8 cellular contexts compared by ENCODE assay signal in the genomic region with DNA sequence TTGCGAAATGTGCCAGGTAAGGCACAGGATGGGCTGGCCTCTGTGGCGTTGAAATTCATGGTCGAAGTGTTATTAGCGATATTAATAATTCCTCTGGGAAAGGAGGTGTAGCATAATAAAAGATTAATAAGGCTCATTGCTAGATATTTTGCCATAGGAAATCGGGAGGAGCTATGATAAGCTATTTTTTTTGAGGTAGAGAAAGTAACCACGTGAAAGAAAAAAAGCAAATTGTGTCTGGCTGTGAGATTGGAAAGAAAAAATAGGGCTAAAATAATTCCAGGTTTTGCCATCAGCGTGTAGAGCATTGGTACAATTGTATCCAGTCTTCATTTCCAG. TPM values are rescaled to one million over a fixed set of nuclear protein-coding genes. Genes with fewer than 3 reads are reported as not detected.
DNase-seq lines count a peak whose midpoint lies in the region; ATAC-seq and TF ChIP-seq lines count a peak whose summit lies in the region.

No MANE protein-coding gene starts in this region.

- H3K4me3 Mint-ChIP-seq in activated T-cell treated with anti-CD3 and anti-CD28 coated beads, Interleukin-2, amount 50 U/mL, for 24 hours, result peak overlapping the region; percentile 81

- H3K36me3 Mint-ChIP-seq in activated T-cell treated with anti-CD3 and anti-CD28 coated beads, Interleukin-2, amount 50 U/mL, for 24 hours (ENCODE audit: low read depth), result no peaks in the 10 kb centered on the region

- DNase-seq in activated T-cell treated with anti-CD3 and anti-CD28 coated beads, Interleukin-2, amount 50 U/mL, for 24 hours, result no peak
- no peak for DNase-seq in activated T-cell treated with anti-CD3 and anti-CD28 coated beads, Interleukin-2, amount 50 U/mL, for 1 hour
- DNase-seq in body of pancreas (no peak), lower lobe of right lung (no peak), thyroid gland (no peak), hippocampal formation (lab: John Stamatoyannopoulos, UW) (no peak), NCI-H1694 treated with DMSO at 0.1 percent for 48 hours (lab: John Stamatoyannopoulos, UW) (no peak), HuH-7.5 (ENCODE audit: low spot score) (no peak)

- TF ChIP-seq CTCF in body of pancreas (IDR thresholded peaks at IDR 0.05) (no peak), lower lobe of right lung (IDR thresholded peaks at IDR 0.05) (no peak), thyroid gland (IDR thresholded peaks at IDR 0.05) (no peak)

- H3K4me1 Mint-ChIP-seq in activated T-cell treated with anti-CD3 and anti-CD28 coated beads, Interleukin-2, amount 50 U/mL, for 24 hours (ENCODE audit: low read depth), result peaks cover 29% of the 10 kb centered on the region

- H3K9me3 ChIP-seq in body of pancreas (no peaks in the 10 kb centered on the region), lower lobe of right lung (no peaks in the 10 kb centered on the region), thyroid gland (no peaks in the 10 kb centered on the region)

- H3K9me3 Mint-ChIP-seq in activated T-cell treated with anti-CD3 and anti-CD28 coated beads, Interleukin-2, amount 50 U/mL, for 24 hours, result no peaks in the 10 kb centered on the region

- H3K36me3 ChIP-seq in body of pancreas (replicated peaks in 1 of 2; ENCODE audit: insufficient read depth in 1 of 2, low read depth in 2 of 2), result no peaks in the 10 kb centered on the region
- no peaks in the 10 kb centered on the region for H3K36me3 ChIP-seq in lower lobe of right lung
- H3K36me3 ChIP-seq in thyroid gland, result no peaks in the 10 kb centered on the region

- H3K4me3 ChIP-seq in body of pancreas, result peak overlapping the region in 1 of 2 donors; percentile 80
- peak overlapping the region; percentile 88 for H3K4me3 ChIP-seq in lower lobe of right lung
- peak overlapping the region in 2 of 3 donors; percentile 78 to 80 for H3K4me3 ChIP-seq in thyroid gland (replicated peaks in 1 of 3)

- no peaks in the 10 kb centered on the region for H3K27me3 ChIP-seq in body of pancreas
- H3K27me3 ChIP-seq in lower lobe of right lung (ENCODE audit: low read depth), result no peaks in the 10 kb centered on the region
- no peaks in the 10 kb centered on the region for H3K27me3 ChIP-seq in thyroid gland

- H3K4me1 ChIP-seq in body of pancreas, result peaks cover 21% of the 10 kb centered on the region
- H3K4me1 ChIP-seq in lower lobe of right lung, result peaks cover 26% of the 10 kb centered on the region
- peaks cover 7% of the 10 kb centered on the region in 2 donors for H3K4me1 ChIP-seq in thyroid gland

- ATAC-seq in body of pancreas, result no peak
- no peak for ATAC-seq in lower lobe of right lung

- intact Hi-C loops in body of pancreas (cut with DNase I), result no loop called here
- intact Hi-C loops in lower lobe of right lung (cut with DNase I), result no loop called here
- intact Hi-C loops in thyroid gland (cut with DNase I), result loop anchor here (5.0 kb wide), 1 partner anchor 265 kb away; no protein-coding TSS in a partner anchor

- 0 to 1% methylated on average over 7 of the region's 7 CpGs for WGBS in body of pancreas, 2 donors
- WGBS in thyroid gland, 2 donors, result 3% methylated on average over 7 of the region's 7 CpGs

- TF ChIP-seq POLR2A in body of pancreas (IDR thresholded peaks at IDR 0.05) (no peak), thyroid gland (IDR thresholded peaks at IDR 0.05) (no peak)

- H3K27ac Mint-ChIP-seq in activated T-cell treated with anti-CD3 and anti-CD28 coated beads, Interleukin-2, amount 50 U/mL, for 24 hours, result peak overlapping the region; percentile 58

- peak overlapping the region in 3 of 4 donors; percentile 81 to 88 (median 86) for H3K27ac ChIP-seq in body of pancreas
- H3K27ac ChIP-seq in lower lobe of right lung, result peak overlapping the region; percentile 92
- peak overlapping the region in 1 of 3 donors; percentile 67 for H3K27ac ChIP-seq in thyroid gland

- peaks cover 31% of the 10 kb centered on the region for H3K27me3 Mint-ChIP-seq in activated T-cell treated with anti-CD3 and anti-CD28 coated beads, Interleukin-2, amount 50 U/mL, for 24 hours

RNA-seq across cellular contexts. Expression of a gene that starts 1.0 kb away (rescaled TPM):
- total RNA-seq in body of pancreas (10 to 100 TPM in 1 of 2 donors, 1 to 10 TPM in 1; 9.6 to 29.1 TPM), lower lobe of right lung (125 TPM), thyroid gland (10 to 100 TPM; 15.2 to 22.2 (median 19.6) TPM)
